Comparison of ENCODE assay signal across 2 cellular contexts in genomic region chr5:127053551-127053950, GRCh38. TPM values are rescaled to one million over a fixed set of nuclear protein-coding genes. Genes with fewer than 3 reads are reported as not detected.
"Had no signal": no experiment of that assay in that cellular context is flagged by ENCODE, and none has a peak within 500 bp of the region (broad histone marks: within the 10 kb centered on the region; RNA-seq: fewer than 3 reads in every experiment).

No MANE protein-coding gene starts in this region.

RNA-seq across cellular contexts. Expression of gene C5orf63, which starts 19.8 kb away (rescaled TPM):
- total RNA-seq: smooth muscle cell had no signal
- polyA plus RNA-seq: neural cell had no signal
